1 cellular context compared by ENCODE assay signal in the genomic region with DNA sequence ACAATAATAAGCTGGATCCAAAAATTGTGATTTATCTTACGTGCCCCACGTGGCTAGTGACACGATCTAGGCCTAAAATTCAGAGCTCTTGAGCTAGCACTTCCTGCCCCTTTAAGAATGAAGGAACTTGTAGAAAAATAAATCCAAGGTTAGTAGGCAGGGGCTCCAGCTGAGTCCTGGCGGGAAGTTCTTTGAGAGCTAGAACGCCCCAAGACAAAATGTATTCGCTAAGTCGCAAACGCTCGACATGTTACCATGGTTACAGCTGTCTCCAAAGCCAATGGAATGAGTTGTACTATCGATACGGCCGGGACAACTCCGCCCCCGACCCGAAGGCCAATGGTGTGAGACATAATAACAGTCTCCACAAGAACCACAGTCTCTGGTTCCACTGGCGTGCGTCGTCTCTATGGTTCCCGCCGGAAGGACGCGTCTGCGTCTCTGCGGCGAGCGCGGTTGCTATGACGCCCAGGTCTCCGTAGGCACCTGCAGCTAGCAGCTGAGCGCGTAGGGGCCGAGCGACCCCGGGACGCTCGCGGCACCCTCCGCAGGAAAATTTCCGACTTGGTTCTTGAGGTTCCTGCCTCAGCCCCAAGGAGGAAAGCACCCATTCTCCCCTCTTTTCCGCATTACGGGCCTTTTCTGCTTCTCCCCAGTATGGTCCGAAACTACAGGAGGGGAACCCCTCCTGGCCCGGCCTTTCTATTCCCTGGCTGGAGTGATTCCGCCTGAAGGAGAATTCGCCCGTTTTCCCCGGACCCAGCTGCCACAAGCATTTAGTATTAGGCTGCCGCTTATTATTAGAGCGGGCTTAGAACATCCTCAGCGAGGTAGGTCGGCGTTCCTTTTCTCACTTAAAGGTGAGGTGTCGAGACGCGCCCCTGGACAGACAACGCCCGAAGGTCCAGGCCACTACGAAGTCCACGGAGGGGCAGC.
A peak's percentile ranks its signal among the peaks of the same experiment; 100 is the strongest.
TF ChIP-seq lines count a peak whose summit lies in the region.

Gene CCDC30, plus strand, starts transcription at position 459 of the 936 bp plus-strand sequence. CDS start 17,266 bp downstream, outside the sequence.

TF ChIP-seq in HepG2, 621 proteins besides CTCF, POLR2A, EP300 and RAD21 (continued from another document and continues in another):
- TF ChIP-seq RERE (CRISPR knock-in tag; IDR thresholded peaks at IDR 0.05; ENCODE audit: low read depth), result no peak
- peak; percentile 62; the same call in 1 of the 2 replicates for TF ChIP-seq ZFP91 (CRISPR knock-in tag; IDR thresholded peaks at IDR 0.05; ENCODE audit: borderline replicate concordance)
- no peak for TF ChIP-seq AHR (CRISPR knock-in tag; IDR thresholded peaks at IDR 0.05)
- TF ChIP-seq TFDP2 (CRISPR knock-in tag; IDR thresholded peaks at IDR 0.05), result peak; percentile 71
- peak; percentile 36 for TF ChIP-seq ZNF781 (CRISPR knock-in tag; IDR thresholded peaks at IDR 0.05; ENCODE audit: borderline replicate concordance, not compliant biosample characterization)
- no peak for TF ChIP-seq SALL2 (CRISPR knock-in tag; IDR thresholded peaks at IDR 0.05)
- peak; percentile 99 for TF ChIP-seq HMGXB3 (CRISPR knock-in tag; IDR thresholded peaks at IDR 0.05; ENCODE audit: borderline replicate concordance)
- no peak for TF ChIP-seq CENPX (CRISPR knock-in tag; IDR thresholded peaks at IDR 0.05)
- no peak for TF ChIP-seq ZNF749 (CRISPR knock-in tag; IDR thresholded peaks at IDR 0.05; ENCODE audit: borderline replicate concordance)
- TF ChIP-seq KDM5B (CRISPR knock-in tag; IDR thresholded peaks at IDR 0.05; ENCODE audit: borderline replicate concordance), result peak; percentile 37; the same call in 1 of the 2 replicates
- TF ChIP-seq ZNF703 (CRISPR knock-in tag; IDR thresholded peaks at IDR 0.05; ENCODE audit: borderline replicate concordance), result no peak
- no peak for TF ChIP-seq E2F1 (CRISPR knock-in tag; IDR thresholded peaks at IDR 0.05)
- TF ChIP-seq, protein P1, sequence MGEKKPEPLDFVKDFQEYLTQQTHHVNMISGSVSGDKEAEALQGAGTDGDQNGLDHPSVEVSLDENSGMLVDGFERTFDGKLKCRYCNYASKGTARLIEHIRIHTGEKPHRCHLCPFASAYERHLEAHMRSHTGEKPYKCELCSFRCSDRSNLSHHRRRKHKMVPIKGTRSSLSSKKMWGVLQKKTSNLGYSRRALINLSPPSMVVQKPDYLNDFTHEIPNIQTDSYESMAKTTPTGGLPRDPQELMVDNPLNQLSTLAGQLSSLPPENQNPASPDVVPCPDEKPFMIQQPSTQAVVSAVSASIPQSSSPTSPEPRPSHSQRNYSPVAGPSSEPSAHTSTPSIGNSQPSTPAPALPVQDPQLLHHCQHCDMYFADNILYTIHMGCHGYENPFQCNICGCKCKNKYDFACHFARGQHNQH (CRISPR knock-in tag; IDR thresholded peaks at IDR 0.05), result peak; percentile 61; the same call in 1 of the 2 replicates
- TF ChIP-seq, protein P2, sequence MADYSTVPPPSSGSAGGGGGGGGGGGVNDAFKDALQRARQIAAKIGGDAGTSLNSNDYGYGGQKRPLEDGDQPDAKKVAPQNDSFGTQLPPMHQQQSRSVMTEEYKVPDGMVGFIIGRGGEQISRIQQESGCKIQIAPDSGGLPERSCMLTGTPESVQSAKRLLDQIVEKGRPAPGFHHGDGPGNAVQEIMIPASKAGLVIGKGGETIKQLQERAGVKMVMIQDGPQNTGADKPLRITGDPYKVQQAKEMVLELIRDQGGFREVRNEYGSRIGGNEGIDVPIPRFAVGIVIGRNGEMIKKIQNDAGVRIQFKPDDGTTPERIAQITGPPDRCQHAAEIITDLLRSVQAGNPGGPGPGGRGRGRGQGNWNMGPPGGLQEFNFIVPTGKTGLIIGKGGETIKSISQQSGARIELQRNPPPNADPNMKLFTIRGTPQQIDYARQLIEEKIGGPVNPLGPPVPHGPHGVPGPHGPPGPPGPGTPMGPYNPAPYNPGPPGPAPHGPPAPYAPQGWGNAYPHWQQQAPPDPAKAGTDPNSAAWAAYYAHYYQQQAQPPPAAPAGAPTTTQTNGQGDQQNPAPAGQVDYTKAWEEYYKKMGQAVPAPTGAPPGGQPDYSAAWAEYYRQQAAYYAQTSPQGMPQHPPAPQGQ (CRISPR knock-in tag; IDR thresholded peaks at IDR 0.05; ENCODE audit: borderline replicate concordance), result peak; percentile 66; the same call in 1 of the 2 replicates
- peak; percentile 46; the same call in 1 of the 2 replicates for TF ChIP-seq PITX1 (CRISPR knock-in tag; IDR thresholded peaks at IDR 0.05)
- TF ChIP-seq REL (CRISPR knock-in tag; conservative IDR thresholded peaks at IDR 0.05), result no peak
- TF ChIP-seq ZNF678 (CRISPR knock-in tag; IDR thresholded peaks at IDR 0.05), result no peak
- TF ChIP-seq TOPORS (CRISPR knock-in tag; IDR thresholded peaks at IDR 0.05), result no peak
- TF ChIP-seq RFX5 (IDR thresholded peaks at IDR 0.05; ENCODE audit: low read depth, low read length), result peak; percentile 75
- no peak for TF ChIP-seq ZNF674 (CRISPR knock-in tag; IDR thresholded peaks at IDR 0.05; ENCODE audit: low read depth)
- no peak for TF ChIP-seq ZFP1 (CRISPR knock-in tag; IDR thresholded peaks at IDR 0.05)
- TF ChIP-seq, protein P3, sequence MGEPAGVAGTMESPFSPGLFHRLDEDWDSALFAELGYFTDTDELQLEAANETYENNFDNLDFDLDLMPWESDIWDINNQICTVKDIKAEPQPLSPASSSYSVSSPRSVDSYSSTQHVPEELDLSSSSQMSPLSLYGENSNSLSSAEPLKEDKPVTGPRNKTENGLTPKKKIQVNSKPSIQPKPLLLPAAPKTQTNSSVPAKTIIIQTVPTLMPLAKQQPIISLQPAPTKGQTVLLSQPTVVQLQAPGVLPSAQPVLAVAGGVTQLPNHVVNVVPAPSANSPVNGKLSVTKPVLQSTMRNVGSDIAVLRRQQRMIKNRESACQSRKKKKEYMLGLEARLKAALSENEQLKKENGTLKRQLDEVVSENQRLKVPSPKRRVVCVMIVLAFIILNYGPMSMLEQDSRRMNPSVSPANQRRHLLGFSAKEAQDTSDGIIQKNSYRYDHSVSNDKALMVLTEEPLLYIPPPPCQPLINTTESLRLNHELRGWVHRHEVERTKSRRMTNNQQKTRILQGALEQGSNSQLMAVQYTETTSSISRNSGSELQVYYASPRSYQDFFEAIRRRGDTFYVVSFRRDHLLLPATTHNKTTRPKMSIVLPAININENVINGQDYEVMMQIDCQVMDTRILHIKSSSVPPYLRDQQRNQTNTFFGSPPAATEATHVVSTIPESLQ (CRISPR knock-in tag; conservative IDR thresholded peaks at IDR 0.05), result no peak
